34 cellular contexts compared by ENCODE assay signal in the genomic region with DNA sequence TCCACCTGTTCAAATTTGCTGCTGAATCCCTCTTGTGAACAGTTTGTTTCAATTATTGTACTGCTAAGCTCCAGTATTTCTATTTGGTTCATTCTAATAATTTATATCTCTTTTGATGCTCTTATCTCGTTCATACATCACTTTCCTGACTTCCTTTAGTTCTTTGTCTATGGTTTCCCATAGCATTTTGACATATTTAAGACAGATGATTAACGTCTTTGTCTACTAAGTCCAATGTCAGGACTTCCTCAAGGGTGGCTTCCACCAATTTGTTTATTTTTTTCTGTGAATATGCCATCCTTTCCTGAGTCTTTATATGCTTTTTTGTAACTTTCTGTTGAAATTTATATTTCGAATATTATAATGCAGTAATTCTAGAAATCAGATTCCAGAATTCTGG.
"Had no signal": no experiment of that assay in that cellular context is flagged by ENCODE, and none has a peak within 500 bp of the region (broad histone marks: within the 10 kb centered on the region; RNA-seq: fewer than 3 reads in every experiment).

No MANE protein-coding gene starts in this region.

- H3K4me1 Mint-ChIP-seq: central memory CD8-positive, alpha-beta T cell had no signal

- H3K27ac Mint-ChIP-seq: activated B cell treated with CpG ODN at 0.5 μM for 24 hours; activated CD8-positive, alpha-beta memory T cell treated with anti-CD3 and anti-CD28 coated beads, Interleukin-2, amount 10 ng/mL, durations not matched to agents 7 days and 5 days; activated CD8-positive, alpha-beta T cell treated with anti-CD3 and anti-CD28 coated beads for 36 hours; activated naive CD4-positive, alpha-beta T cell treated with anti-CD3 and anti-CD28 coated beads for 36 hours; activated naive CD4-positive, alpha-beta T cell treated with anti-CD3 and anti-CD28 coated beads, Interleukin-2, amount 50 U/mL, for 24 hours; activated naive CD8-positive, alpha-beta T cell treated with anti-CD3 and anti-CD28 coated beads, Interleukin-2, amount 10 ng/mL, durations not matched to agents 7 days and 5 days; activated T-helper 1 cell treated with anti-CD3 and anti-CD28 coated beads, Interleukin-12 subunit alpha, Interleukin-12 subunit beta, Interleukin-2, Interleukin-4 antibody, amounts not matched to agents 30 ng/mL and 10 ng/mL and 1 ng/mL, durations not matched to agents 14 hours and 24 hours and 36 hours; activated T-helper 2 cell treated with anti-CD3 and anti-CD28 coated beads, Interferon-gamma antibody, Interleukin-2, Interleukin-4, amounts not matched to agents 10 μg/mL and 5 μg/mL and 100 μg/mL, durations not matched to agents 14 hours and 24 hours and 36 hours; T-helper 17 cell; T-helper 2 cell treated with Interferon-gamma antibody and Interleukin-4, amounts not matched to agents 5 μg/mL and 100 μg/mL, for 36 hours had no signal

- H3K9me3 ChIP-seq: esophagus muscularis mucosa, gastrocnemius medialis, heart left ventricle had no signal

- DNase-seq: activated B cell treated with CpG ODN at 0.5 μM for 24 hours; activated CD4-positive, alpha-beta T cell treated with anti-CD3 and anti-CD28 coated beads for 48 hours; activated CD4-positive, alpha-beta T cell treated with anti-CD3 and anti-CD28 coated beads, Interleukin-2, amount 50 U/mL, for 1 hour; activated CD4-positive, alpha-beta T cell treated with anti-CD3 and anti-CD28 coated beads, Interleukin-2, amount 50 U/mL, for 48 hours; activated CD8-positive, alpha-beta memory T cell treated with anti-CD3 and anti-CD28 coated beads, Interleukin-2, amount 10 ng/mL, durations not matched to agents 7 days and 5 days; activated CD8-positive, alpha-beta memory T cell treated with anti-CD3 and anti-CD28 coated beads, Interleukin-2, amount 50 U/mL, for 4 hours; activated CD8-positive, alpha-beta T cell treated with anti-CD3 and anti-CD28 coated beads for 36 hours; activated effector memory CD4-positive, alpha-beta T cell treated with anti-CD3 and anti-CD28 coated beads, Interleukin-2, amount 50 U/mL, for 16 hours; activated naive CD4-positive, alpha-beta T cell treated with anti-CD3 and anti-CD28 coated beads for 36 hours; activated naive CD8-positive, alpha-beta T cell treated with anti-CD3 and anti-CD28 coated beads, Interleukin-2, amount 10 ng/mL, durations not matched to agents 7 days and 5 days; activated T-cell treated with anti-CD3 and anti-CD28 coated beads, Interleukin-2, amount 50 U/mL, for 1 hour; activated T-cell treated with anti-CD3 and anti-CD28 coated beads, Interleukin-2, amount 50 U/mL, for 48 hours; brain microvascular endothelial cell; cortex of kidney; effector CD8-positive, alpha-beta T cell; foreskin keratinocyte; gastrocnemius medialis; glutamatergic neuron; heart left ventricle; T-helper 1 cell; T-helper 17 cell; T1000; WERI-Rb-1 had no signal

- H3K27me3 ChIP-seq: brain microvascular endothelial cell, esophagus muscularis mucosa, foreskin keratinocyte, gastrocnemius medialis, heart left ventricle had no signal

- H3K9me3 Mint-ChIP-seq: activated B cell treated with CpG ODN at 0.5 μM for 24 hours; activated CD8-positive, alpha-beta T cell treated with anti-CD3 and anti-CD28 coated beads for 36 hours; activated naive CD4-positive, alpha-beta T cell treated with anti-CD3 and anti-CD28 coated beads for 36 hours; activated naive CD4-positive, alpha-beta T cell treated with anti-CD3 and anti-CD28 coated beads, Interleukin-2, amount 50 U/mL, for 24 hours; activated naive CD8-positive, alpha-beta T cell treated with anti-CD3 and anti-CD28 coated beads, Interleukin-2, amount 10 ng/mL, durations not matched to agents 7 days and 5 days; activated T-helper 1 cell treated with anti-CD3 and anti-CD28 coated beads, Interleukin-12 subunit alpha, Interleukin-12 subunit beta, Interleukin-2, Interleukin-4 antibody, amounts not matched to agents 30 ng/mL and 10 ng/mL and 1 ng/mL, durations not matched to agents 14 hours and 24 hours and 36 hours; activated T-helper 2 cell treated with anti-CD3 and anti-CD28 coated beads, Interferon-gamma antibody, Interleukin-2, Interleukin-4, amounts not matched to agents 10 μg/mL and 5 μg/mL and 100 μg/mL, durations not matched to agents 14 hours and 24 hours and 36 hours; central memory CD8-positive, alpha-beta T cell; T-helper 2 cell treated with Interferon-gamma antibody and Interleukin-4, amounts not matched to agents 5 μg/mL and 100 μg/mL, for 36 hours had no signal

- H3K4me3 Mint-ChIP-seq: activated B cell treated with CpG ODN at 0.5 μM for 24 hours; activated CD8-positive, alpha-beta memory T cell treated with anti-CD3 and anti-CD28 coated beads, Interleukin-2, amount 10 ng/mL, durations not matched to agents 7 days and 5 days; activated CD8-positive, alpha-beta T cell treated with anti-CD3 and anti-CD28 coated beads for 36 hours; activated naive CD4-positive, alpha-beta T cell treated with anti-CD3 and anti-CD28 coated beads for 36 hours; activated naive CD4-positive, alpha-beta T cell treated with anti-CD3 and anti-CD28 coated beads, Interleukin-2, amount 50 U/mL, for 24 hours; activated naive CD8-positive, alpha-beta T cell treated with anti-CD3 and anti-CD28 coated beads, Interleukin-2, amount 10 ng/mL, durations not matched to agents 7 days and 5 days; activated T-helper 1 cell treated with anti-CD3 and anti-CD28 coated beads, Interleukin-12 subunit alpha, Interleukin-12 subunit beta, Interleukin-2, Interleukin-4 antibody, amounts not matched to agents 30 ng/mL and 10 ng/mL and 1 ng/mL, durations not matched to agents 14 hours and 24 hours and 36 hours; central memory CD8-positive, alpha-beta T cell; T-helper 17 cell; T-helper 2 cell treated with Interferon-gamma antibody and Interleukin-4, amounts not matched to agents 5 μg/mL and 100 μg/mL, for 36 hours had no signal

- H3K4me1 ChIP-seq: esophagus muscularis mucosa, gastrocnemius medialis had no signal

- H3K27ac ChIP-seq: brain microvascular endothelial cell, esophagus muscularis mucosa, foreskin keratinocyte, gastrocnemius medialis, heart left ventricle, WERI-Rb-1 had no signal

- H3K27me3 Mint-ChIP-seq: activated B cell treated with CpG ODN at 0.5 μM for 24 hours; activated CD8-positive, alpha-beta memory T cell treated with anti-CD3 and anti-CD28 coated beads, Interleukin-2, amount 10 ng/mL, durations not matched to agents 7 days and 5 days; activated CD8-positive, alpha-beta T cell treated with anti-CD3 and anti-CD28 coated beads for 36 hours; activated naive CD4-positive, alpha-beta T cell treated with anti-CD3 and anti-CD28 coated beads, Interleukin-2, amount 50 U/mL, for 24 hours; activated naive CD8-positive, alpha-beta T cell treated with anti-CD3 and anti-CD28 coated beads, Interleukin-2, amount 10 ng/mL, durations not matched to agents 7 days and 5 days; central memory CD8-positive, alpha-beta T cell; T-helper 17 cell had no signal

- H3K4me3 ChIP-seq: esophagus muscularis mucosa, gastrocnemius medialis, heart left ventricle had no signal

- ATAC-seq: activated CD4-positive, CD25-positive, alpha-beta regulatory T cell treated with anti-CD3 and anti-CD28 coated beads, Interleukin-2, amount 50 U/mL, for 24 hours; activated CD8-positive, alpha-beta memory T cell treated with anti-CD3 and anti-CD28 coated beads, Interleukin-2, amount 10 ng/mL, durations not matched to agents 7 days and 5 days; activated CD8-positive, alpha-beta T cell treated with anti-CD3 and anti-CD28 coated beads for 36 hours; foreskin keratinocyte; gastrocnemius medialis; heart left ventricle; T-helper 17 cell had no signal

- FAIRE-seq: astrocyte, bronchial epithelial cell, colon, endometrium had no signal

- H3K36me3 ChIP-seq: brain microvascular endothelial cell, esophagus muscularis mucosa, gastrocnemius medialis, WERI-Rb-1 had no signal
